ENCODE assay signal across 7 cellular contexts in the genomic region with DNA sequence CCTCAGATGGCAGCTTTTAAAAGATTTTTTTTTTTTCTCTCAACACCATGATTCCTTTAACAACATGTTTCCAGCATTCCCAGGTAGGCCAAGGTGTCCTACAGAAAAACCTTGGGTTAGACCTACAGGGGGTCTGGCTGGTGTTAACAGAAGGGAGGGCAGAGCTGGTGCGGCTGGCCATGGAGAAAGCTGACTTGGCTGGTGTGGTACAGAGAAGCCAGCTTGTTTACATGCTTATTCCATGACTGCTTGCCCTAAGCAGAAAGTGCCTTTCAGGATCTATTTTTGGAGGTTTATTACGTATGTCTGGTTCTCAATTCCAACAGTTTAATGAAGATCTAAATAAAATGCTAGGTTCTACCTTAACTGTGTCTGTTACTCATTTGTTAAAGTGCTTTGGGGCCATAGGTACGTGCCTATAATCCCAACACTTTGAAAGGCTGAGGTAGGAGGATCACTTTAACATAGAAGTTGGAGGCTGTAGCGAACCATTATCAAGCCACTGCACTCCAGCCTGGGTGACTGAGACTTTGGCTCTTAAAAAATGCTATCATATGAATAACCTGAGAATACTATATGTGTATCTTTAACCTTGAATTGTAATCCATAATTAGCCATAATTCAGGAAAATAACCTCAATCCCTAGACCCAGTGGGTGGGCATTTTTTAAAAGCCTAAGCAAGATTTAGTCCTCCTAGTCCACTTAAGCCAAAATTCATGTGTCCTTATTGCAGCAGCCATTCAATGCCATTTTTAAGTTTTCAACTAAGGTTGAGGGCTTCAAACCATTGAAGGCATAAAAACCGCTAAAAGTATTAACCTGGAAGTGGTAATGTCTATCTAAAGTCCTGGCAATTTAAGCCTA. TPM values are rescaled to one million over a fixed set of nuclear protein-coding genes. Genes with fewer than 3 reads are reported as not detected.
DNase-seq lines count a peak whose midpoint lies in the region; TF ChIP-seq lines count a peak whose summit lies in the region.
"Not testable (repeated sequence)": the region's sequence is repeated elsewhere in the genome, so short reads cannot be mapped to it uniquely, and the experiment has no call there.

No MANE protein-coding gene starts in this region.

- H3K4me1 ChIP-seq in esophagus squamous epithelium: peaks cover 19 to 75% (median 39%) of the 10 kb centered on the region in 3 donors
- not testable (repeated sequence) for H3K4me1 ChIP-seq in mesenchymal stem cell (ENCODE audit: control insufficient read depth, insufficient read depth, low read depth, low read length)
- peaks cover 49 to 55% (median 50%) of the 10 kb centered on the region in 3 donors for H3K4me1 ChIP-seq in skeletal muscle tissue (ENCODE audit: control insufficient read depth in 3 of 3, insufficient read depth in 3 of 3, low read length in 3 of 3)

- not testable (repeated sequence) for H2BK15ac ChIP-seq in mesenchymal stem cell (ENCODE audit: low read depth, poor library complexity, severe bottlenecking)

- not testable (repeated sequence) for H2AFZ ChIP-seq in mesenchymal stem cell (ENCODE audit: low read depth, low read length)

- not testable (repeated sequence) for H4K91ac ChIP-seq in mesenchymal stem cell (ENCODE audit: low read length)

- not testable (repeated sequence) for H3K9ac ChIP-seq in SK-N-MC (ENCODE audit: insufficient read length)
- H3K9ac ChIP-seq in mesenchymal stem cell (ENCODE audit: low read length) (peak overlapping the region; percentile 99), skeletal muscle tissue (ENCODE audit: low read depth in 1 of 3, low read length in 3 of 3) (peak overlapping the region in 1 of 3 donors; percentile 34)

- H3K27me3 ChIP-seq in esophagus squamous epithelium; mesenchymal stem cell (ENCODE audit: control insufficient read depth in 1 of 2, insufficient read depth in 1 of 2, low read length in 2 of 2); skeletal muscle tissue (ENCODE audit: control insufficient read depth in 3 of 3, insufficient read depth in 3 of 3, low read length in 3 of 3): not testable (repeated sequence)

- H3K18ac ChIP-seq in mesenchymal stem cell (ENCODE audit: low read depth in 1 of 2, low read length in 2 of 2): not testable (repeated sequence)

- peaks cover 37% of the 10 kb centered on the region for H3K4me1 Mint-ChIP-seq in activated naive CD8-positive, alpha-beta T cell treated with anti-CD3 and anti-CD28 coated beads for 36 hours

- H2BK120ac ChIP-seq in mesenchymal stem cell (ENCODE audit: low read depth, low read length): not testable (repeated sequence)

- H3K4me3 Mint-ChIP-seq in activated naive CD8-positive, alpha-beta T cell treated with anti-CD3 and anti-CD28 coated beads for 36 hours: not testable (repeated sequence)

- not testable (repeated sequence) for H3K4ac ChIP-seq in mesenchymal stem cell (ENCODE audit: low read depth in 1 of 2, low read length in 2 of 2)

- DNase-seq in DMS53 (lab: John Stamatoyannopoulos, UW) (peak; percentile 60), NAMALWA (ENCODE audit: low spot score) (peak; percentile 46)
- not testable (repeated sequence) for DNase-seq in SK-N-MC (ENCODE audit: low read depth, low spot score); activated naive CD8-positive, alpha-beta T cell treated with anti-CD3 and anti-CD28 coated beads for 36 hours; esophagus squamous epithelium (lab: John Stamatoyannopoulos, UW); mesenchymal stem cell

- H3K4me2 ChIP-seq in mesenchymal stem cell (ENCODE audit: low read length, poor library complexity, severe bottlenecking): not testable (repeated sequence)

- not testable (repeated sequence) for H3K27me3 Mint-ChIP-seq in activated naive CD8-positive, alpha-beta T cell treated with anti-CD3 and anti-CD28 coated beads for 36 hours

- peaks cover 48% of the 10 kb centered on the region for H3K36me3 Mint-ChIP-seq in activated naive CD8-positive, alpha-beta T cell treated with anti-CD3 and anti-CD28 coated beads for 36 hours

- TF ChIP-seq CTCF in esophagus squamous epithelium (IDR thresholded peaks at IDR 0.05): not testable (repeated sequence)

- H3K4me3 ChIP-seq in SK-N-MC; esophagus squamous epithelium; mesenchymal stem cell (ENCODE audit: insufficient read depth in 1 of 2, low read depth in 1 of 2, low read length in 2 of 2); skeletal muscle tissue (ENCODE audit: low read length in 3 of 3): not testable (repeated sequence)

- not testable (repeated sequence) for TF ChIP-seq POLR2A in esophagus squamous epithelium (IDR thresholded peaks at IDR 0.05)

- H4K8ac ChIP-seq in mesenchymal stem cell (ENCODE audit: low read length): not testable (repeated sequence)

- not testable (repeated sequence) for H2BK5ac ChIP-seq in mesenchymal stem cell (ENCODE audit: low read depth, low read length, poor library complexity, severe bottlenecking)

- H3K36me3 ChIP-seq in SK-N-MC (ENCODE audit: insufficient read depth, low read length) (peaks cover 79% of the 10 kb centered on the region), esophagus squamous epithelium (peaks cover 19 to 85% (median 30%) of the 10 kb centered on the region in 3 donors), mesenchymal stem cell (ENCODE audit: control insufficient read depth in 1 of 2, insufficient read depth in 2 of 2, low read depth in 1 of 2, low read length in 2 of 2) (peaks cover 13 to 71% of the 10 kb centered on the region in 2 experiments), skeletal muscle tissue (ENCODE audit: control insufficient read depth in 3 of 3, insufficient read depth in 3 of 3, low read length in 3 of 3) (peaks cover 38 to 47% (median 41%) of the 10 kb centered on the region in 3 donors)

- H3K23ac ChIP-seq in mesenchymal stem cell (ENCODE audit: low read length in 2 of 2): not testable (repeated sequence)

- peak overlapping the region; percentile 52 for H3K27ac Mint-ChIP-seq in activated naive CD8-positive, alpha-beta T cell treated with anti-CD3 and anti-CD28 coated beads for 36 hours

- 63 to 68% methylated on average over 4 of the region's 5 CpGs for WGBS in esophagus squamous epithelium, 2 donors
- WGBS in mesenchymal stem cell: 95% methylated on average over 1 of the region's 5 CpGs

- H2BK12ac ChIP-seq in mesenchymal stem cell (ENCODE audit: low read length in 2 of 2): not testable (repeated sequence)

- H3K27ac ChIP-seq in SK-N-MC (peak overlapping the region; percentile 10), esophagus squamous epithelium (peak overlapping the region in 3 of 4 donors; percentile 54 to 68 (median 61)), skeletal muscle tissue (ENCODE audit: low read depth, low read length) (peak overlapping the region; percentile 79)
- H3K27ac ChIP-seq in mesenchymal stem cell (ENCODE audit: low read length, poor library complexity, severe bottlenecking): not testable (repeated sequence)

- H3K79me1 ChIP-seq in mesenchymal stem cell (replicated peaks; ENCODE audit: low read length, poor library complexity, severe bottlenecking): not testable (repeated sequence)

- intact Hi-C loops in esophagus squamous epithelium (cut with DNase I): not testable (repeated sequence)

- H3K9me3 ChIP-seq in SK-N-MC (ENCODE audit: low read depth, low read length); esophagus squamous epithelium; mesenchymal stem cell (ENCODE audit: control insufficient read depth, low read length); skeletal muscle tissue (ENCODE audit: control insufficient read depth in 3 of 3, low read length in 3 of 3): not testable (repeated sequence)

- H3K14ac ChIP-seq in mesenchymal stem cell (ENCODE audit: low read length in 2 of 2): not testable (repeated sequence)

- H2AK5ac ChIP-seq in mesenchymal stem cell (ENCODE audit: low read length, severe bottlenecking): not testable (repeated sequence)

- H3K9me3 Mint-ChIP-seq in activated naive CD8-positive, alpha-beta T cell treated with anti-CD3 and anti-CD28 coated beads for 36 hours: not testable (repeated sequence)

RNA-seq across cellular contexts. Expression of a gene that starts 6.2 kb away (rescaled TPM):
- 100 to 1,000 TPM; 368 to 384 TPM for total RNA-seq in activated naive CD8-positive, alpha-beta T cell treated with anti-CD3 and anti-CD28 coated beads for 36 hours
- 100 to 1,000 TPM in 2 of 4 donors, 10 to 100 TPM in 2; 81.8 to 272 (median 121) TPM for total RNA-seq in esophagus squamous epithelium
- polyA plus RNA-seq in mesenchymal stem cell (2013, experiment 1 of 2): 181 TPM
- polyA plus RNA-seq in mesenchymal stem cell (2013, experiment 2 of 2): 182 TPM
- 57.9 TPM for total RNA-seq in skeletal muscle tissue

RNA-seq across cellular contexts. Expression of a gene that starts 16.1 kb away (rescaled TPM):
- total RNA-seq in activated naive CD8-positive, alpha-beta T cell treated with anti-CD3 and anti-CD28 coated beads for 36 hours: 10 to 100 TPM; 19.6 to 19.9 TPM
- total RNA-seq in esophagus squamous epithelium: 10 to 100 TPM; 19.7 to 27.5 (median 23.3) TPM
- 39.8 TPM for polyA plus RNA-seq in mesenchymal stem cell (2013, experiment 1 of 2)
- 41.1 TPM for polyA plus RNA-seq in mesenchymal stem cell (2013, experiment 2 of 2)
- total RNA-seq in skeletal muscle tissue: 24.5 TPM

RNA-seq across cellular contexts. Expression of a gene that starts 32.2 kb away (rescaled TPM):
- 10 to 100 TPM; 94.3 to 98.3 TPM for total RNA-seq in activated naive CD8-positive, alpha-beta T cell treated with anti-CD3 and anti-CD28 coated beads for 36 hours
- total RNA-seq in esophagus squamous epithelium: 100 to 1,000 TPM in 1 of 4 donors, 10 to 100 TPM in 3; 78.8 to 144 (median 93.8) TPM
- polyA plus RNA-seq in mesenchymal stem cell (2013, experiment 1 of 2): 11.3 TPM
- polyA plus RNA-seq in mesenchymal stem cell (2013, experiment 2 of 2): 11.9 TPM
- 4.7 TPM for total RNA-seq in skeletal muscle tissue

RNA-seq across cellular contexts. Expression of a gene that starts 39.1 kb away (rescaled TPM):
- 10 to 100 TPM; 27.9 to 29.3 TPM for total RNA-seq in activated naive CD8-positive, alpha-beta T cell treated with anti-CD3 and anti-CD28 coated beads for 36 hours
- total RNA-seq in esophagus squamous epithelium: 10 to 100 TPM in 3 of 4 donors, 1 to 10 TPM in 1; 6.1 to 45.6 (median 17.0) TPM
- polyA plus RNA-seq in mesenchymal stem cell (2013, experiment 1 of 2): 23.5 TPM
- 25.7 TPM for polyA plus RNA-seq in mesenchymal stem cell (2013, experiment 2 of 2)
- 17.7 TPM for total RNA-seq in skeletal muscle tissue

RNA-seq across cellular contexts. Expression of a gene that starts 50.4 kb away (rescaled TPM):
- total RNA-seq in activated naive CD8-positive, alpha-beta T cell treated with anti-CD3 and anti-CD28 coated beads for 36 hours: 100 to 1,000 TPM in 1 of 2 experiments, 10 to 100 TPM in 1; 90.9 to 104 TPM
- total RNA-seq in esophagus squamous epithelium (100 to 1,000 TPM in 3 of 4 donors, 10 to 100 TPM in 1; 88.3 to 128 (median 115) TPM), skeletal muscle tissue (74.1 TPM)
- polyA plus RNA-seq in mesenchymal stem cell (2013, experiment 1 of 2): 229 TPM
- 235 TPM for polyA plus RNA-seq in mesenchymal stem cell (2013, experiment 2 of 2)

Comparison
In these comparisons a context has a peak if more than half of its experiments do, and no peak if none do; other contexts are left out.
1. RNA of a gene that starts 32.2 kb away (total RNA-seq): 94.3 to 98.3 TPM in activated naive CD8-positive, alpha-beta T cell treated with anti-CD3 and anti-CD28 coated beads for 36 hours and 78.8 to 144 TPM in esophagus squamous epithelium; 4.7 TPM in skeletal muscle tissue (single experiment); every median in the first group is over 10 times any median in the second.